Comparison of ENCODE assay signal across 24 cellular contexts in genomic region chr2:240576036-240576435, GRCh38.
"Had no signal": no experiment of that assay in that cellular context is flagged by ENCODE, and none has a peak within 500 bp of the region (broad histone marks: within the 10 kb centered on the region; RNA-seq: fewer than 3 reads in every experiment).

No MANE protein-coding gene starts in this region.

- H3K9me3 Mint-ChIP-seq: effector memory CD8-positive, alpha-beta T cell; immature natural killer cell; natural killer cell treated with Interleukin-12 subunit alpha and Interleukin-12 subunit beta and Interleukin-15 and Interleukin-18, amount 100 ng/mL, for 72 hours; stimulated activated memory B cell treated with anti-CD40 and anti-IgM and Interleukin-4, amounts not matched to agents 10 μg/mL and 1 μg/mL and 100 μg/mL, for 72 hours; type B pancreatic cell had no signal

- H3K27me3 ChIP-seq: esophagus muscularis mucosa, right atrium auricular region, testis, tibial artery had no signal

- H3K27me3 Mint-ChIP-seq: effector memory CD8-positive, alpha-beta T cell; naive B cell; natural killer cell treated with Interleukin-12 subunit alpha and Interleukin-12 subunit beta and Interleukin-15 and Interleukin-18, amount 100 ng/mL, for 72 hours; stimulated activated memory B cell treated with anti-CD40 and anti-IgM and Interleukin-4, amounts not matched to agents 10 μg/mL and 1 μg/mL and 100 μg/mL, for 72 hours; type B pancreatic cell had no signal

- H3K36me3 Mint-ChIP-seq: natural killer cell treated with Interleukin-12 subunit alpha and Interleukin-12 subunit beta and Interleukin-15 and Interleukin-18, amount 100 ng/mL, for 72 hours had no signal

- H3K9me3 ChIP-seq: esophagus muscularis mucosa, mucosa of descending colon, prostate gland, right atrium auricular region, testis, tibial artery had no signal

- H3K4me1 ChIP-seq: prostate gland, testis had no signal

- H3K27ac Mint-ChIP-seq: mesothelial cell of epicardium; natural killer cell treated with Interleukin-12 subunit alpha and Interleukin-12 subunit beta and Interleukin-15 and Interleukin-18, amount 100 ng/mL, for 72 hours; stimulated activated memory B cell treated with anti-CD40 and anti-IgM and Interleukin-4, amounts not matched to agents 10 μg/mL and 1 μg/mL and 100 μg/mL, for 72 hours; type B pancreatic cell had no signal

- H3K27ac ChIP-seq: esophagus muscularis mucosa, prostate gland, right atrium auricular region, testis, tibial artery had no signal

- H3K4me3 Mint-ChIP-seq: effector memory CD8-positive, alpha-beta T cell; immature natural killer cell; mesothelial cell of epicardium; naive B cell; natural killer cell treated with Interleukin-12 subunit alpha and Interleukin-12 subunit beta and Interleukin-15 and Interleukin-18, amount 100 ng/mL, for 72 hours; stimulated activated memory B cell treated with anti-CD40 and anti-IgM and Interleukin-4, amounts not matched to agents 10 μg/mL and 1 μg/mL and 100 μg/mL, for 72 hours; type B pancreatic cell had no signal

- DNase-seq: cerebellar nuclear complex; cortex of kidney; effector memory CD8-positive, alpha-beta T cell; hypothalamus; immature natural killer cell; islet precursor cell; mesenchymal stem cell; naive B cell; stimulated activated CD4-positive, alpha-beta T cell treated with anti-CD3 and anti-CD28 coated beads, Interleukin-2, amount 100 ng/mL, for 24 hours; stimulated activated CD4-positive, alpha-beta T cell treated with anti-CD3 and anti-CD28 coated beads, Interleukin-4, amount 100 ng/mL, for 24 hours; stimulated activated naive CD8-positive, alpha-beta T cell treated with anti-CD3 and anti-CD28 coated beads, Interleukin-15, Interleukin-2, amounts not matched to agents 100 U/mL and 50 U/mL, for 24 hours; substantia nigra; testis; tibial artery had no signal

- ATAC-seq: effector memory CD8-positive, alpha-beta T cell; mucosa of descending colon; natural killer cell treated with Interleukin-12 subunit alpha and Interleukin-12 subunit beta and Interleukin-15 and Interleukin-18, amount 100 ng/mL, for 72 hours; sciatic nerve; stimulated activated memory B cell treated with anti-CD40 and anti-IgM and Interleukin-4, amounts not matched to agents 10 μg/mL and 1 μg/mL and 100 μg/mL, for 72 hours; stimulated activated naive CD8-positive, alpha-beta T cell treated with anti-CD3 and anti-CD28 coated beads, Interleukin-15, Interleukin-2, amounts not matched to agents 100 U/mL and 50 U/mL, for 24 hours had no signal

- H3K4me3 ChIP-seq: esophagus muscularis mucosa, mucosa of descending colon, prostate gland, right atrium auricular region, smooth muscle cell, testis, tibial artery had no signal

- H3K4me1 Mint-ChIP-seq: mesothelial cell of epicardium had no signal
